Comparison of ENCODE assay signal across 1 cellular context in the genomic region with DNA sequence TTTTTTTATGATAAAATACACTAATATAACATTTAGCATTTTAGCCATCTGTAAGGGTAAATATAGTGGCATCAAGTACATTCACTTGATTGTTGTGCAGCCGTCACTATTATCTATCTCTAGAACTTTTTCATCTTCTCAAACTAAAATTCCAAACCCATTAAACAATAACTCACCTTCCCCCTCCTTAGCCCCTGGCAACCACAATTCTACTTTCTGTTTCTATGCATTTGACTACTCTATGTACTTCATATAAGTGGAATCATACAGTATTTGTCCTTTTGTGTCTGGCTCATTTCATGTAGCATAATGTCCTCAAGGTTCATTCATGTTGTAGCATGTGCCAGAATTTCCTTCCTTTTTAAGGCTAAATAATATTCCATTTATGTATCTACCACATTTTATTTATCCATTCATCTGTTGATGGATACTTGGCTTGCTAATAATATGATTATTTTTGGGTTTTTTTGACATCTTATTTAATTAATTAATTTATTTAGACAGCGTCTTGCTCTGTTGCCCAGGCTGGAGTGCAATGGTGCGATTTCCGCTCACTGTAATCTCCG.
TF ChIP-seq lines count a peak whose summit lies in the region.

No MANE protein-coding gene starts in this region.

TF ChIP-seq in GM23338, 12 proteins besides CTCF, POLR2A, EP300 and RAD21 (continued from another document):
- TF ChIP-seq, protein P1, sequence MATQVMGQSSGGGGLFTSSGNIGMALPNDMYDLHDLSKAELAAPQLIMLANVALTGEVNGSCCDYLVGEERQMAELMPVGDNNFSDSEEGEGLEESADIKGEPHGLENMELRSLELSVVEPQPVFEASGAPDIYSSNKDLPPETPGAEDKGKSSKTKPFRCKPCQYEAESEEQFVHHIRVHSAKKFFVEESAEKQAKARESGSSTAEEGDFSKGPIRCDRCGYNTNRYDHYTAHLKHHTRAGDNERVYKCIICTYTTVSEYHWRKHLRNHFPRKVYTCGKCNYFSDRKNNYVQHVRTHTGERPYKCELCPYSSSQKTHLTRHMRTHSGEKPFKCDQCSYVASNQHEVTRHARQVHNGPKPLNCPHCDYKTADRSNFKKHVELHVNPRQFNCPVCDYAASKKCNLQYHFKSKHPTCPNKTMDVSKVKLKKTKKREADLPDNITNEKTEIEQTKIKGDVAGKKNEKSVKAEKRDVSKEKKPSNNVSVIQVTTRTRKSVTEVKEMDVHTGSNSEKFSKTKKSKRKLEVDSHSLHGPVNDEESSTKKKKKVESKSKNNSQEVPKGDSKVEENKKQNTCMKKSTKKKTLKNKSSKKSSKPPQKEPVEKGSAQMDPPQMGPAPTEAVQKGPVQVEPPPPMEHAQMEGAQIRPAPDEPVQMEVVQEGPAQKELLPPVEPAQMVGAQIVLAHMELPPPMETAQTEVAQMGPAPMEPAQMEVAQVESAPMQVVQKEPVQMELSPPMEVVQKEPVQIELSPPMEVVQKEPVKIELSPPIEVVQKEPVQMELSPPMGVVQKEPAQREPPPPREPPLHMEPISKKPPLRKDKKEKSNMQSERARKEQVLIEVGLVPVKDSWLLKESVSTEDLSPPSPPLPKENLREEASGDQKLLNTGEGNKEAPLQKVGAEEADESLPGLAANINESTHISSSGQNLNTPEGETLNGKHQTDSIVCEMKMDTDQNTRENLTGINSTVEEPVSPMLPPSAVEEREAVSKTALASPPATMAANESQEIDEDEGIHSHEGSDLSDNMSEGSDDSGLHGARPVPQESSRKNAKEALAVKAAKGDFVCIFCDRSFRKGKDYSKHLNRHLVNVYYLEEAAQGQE (IDR thresholded peaks at IDR 0.05; ENCODE audit: unreplicated experiment) = no peak
- TF ChIP-seq, protein P2, sequence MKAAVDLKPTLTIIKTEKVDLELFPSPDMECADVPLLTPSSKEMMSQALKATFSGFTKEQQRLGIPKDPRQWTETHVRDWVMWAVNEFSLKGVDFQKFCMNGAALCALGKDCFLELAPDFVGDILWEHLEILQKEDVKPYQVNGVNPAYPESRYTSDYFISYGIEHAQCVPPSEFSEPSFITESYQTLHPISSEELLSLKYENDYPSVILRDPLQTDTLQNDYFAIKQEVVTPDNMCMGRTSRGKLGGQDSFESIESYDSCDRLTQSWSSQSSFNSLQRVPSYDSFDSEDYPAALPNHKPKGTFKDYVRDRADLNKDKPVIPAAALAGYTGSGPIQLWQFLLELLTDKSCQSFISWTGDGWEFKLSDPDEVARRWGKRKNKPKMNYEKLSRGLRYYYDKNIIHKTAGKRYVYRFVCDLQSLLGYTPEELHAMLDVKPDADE (IDR thresholded peaks at IDR 0.05) = no peak
- TF ChIP-seq ZNF331 (CRISPR knock-in tag; IDR thresholded peaks at IDR 0.05; ENCODE audit: low read depth) = no peak
- no peak for TF ChIP-seq CREB1 (CRISPR knock-in tag; IDR thresholded peaks at IDR 0.05; ENCODE audit: low read depth)
- TF ChIP-seq ZNF114 (CRISPR knock-in tag; IDR thresholded peaks at IDR 0.05) = no peak
- no peak for TF ChIP-seq EZH2 (IDR thresholded peaks at IDR 0.05; ENCODE audit: low read depth, unreplicated experiment)
- TF ChIP-seq NANOG (IDR thresholded peaks at IDR 0.05; ENCODE audit: borderline replicate concordance) = no peak
